8 cellular contexts compared by ENCODE assay signal in the genomic region with DNA sequence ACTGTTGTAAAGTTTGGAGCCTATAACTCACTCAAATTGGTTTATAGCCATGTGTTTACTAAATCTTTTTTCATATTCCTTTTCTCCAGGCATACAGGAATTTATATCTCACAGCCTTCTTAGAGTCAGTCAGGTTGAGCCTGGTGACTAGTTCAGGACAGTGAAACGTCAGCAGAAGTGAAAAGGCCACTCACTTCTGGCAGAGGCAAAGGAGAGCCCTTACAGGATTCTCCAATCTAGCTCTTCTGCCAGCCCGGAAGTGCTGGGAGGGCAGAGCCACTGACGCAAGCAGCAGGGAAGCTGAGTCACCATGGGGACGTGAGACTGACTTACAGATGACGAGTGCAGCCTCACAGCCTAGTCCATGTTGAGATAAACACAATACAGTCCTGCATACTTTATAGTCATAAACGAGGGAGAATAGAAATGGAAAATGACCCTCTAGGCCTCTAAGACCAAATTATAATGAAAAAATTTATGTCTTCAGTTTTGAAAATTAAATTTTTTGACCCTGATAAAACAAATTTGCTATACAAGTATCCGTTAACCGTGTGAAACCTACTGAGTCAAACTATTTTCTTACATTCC.
DNase-seq lines count a peak whose midpoint lies in the region; ATAC-seq and TF ChIP-seq lines count a peak whose summit lies in the region.

No MANE protein-coding gene starts in this region.

- peak overlapping the region; percentile 96 for H3K27ac ChIP-seq in stomach smooth muscle (ENCODE audit: low read length)

- peak; percentile 96 for DNase-seq in DMS 273 (lab: John Stamatoyannopoulos, UW; ENCODE audit: unreplicated experiment)
- peak; percentile 95 for DNase-seq in SHP77 treated with DMSO at 0.1 percent for 48 hours (lab: John Stamatoyannopoulos, UW)
- DNase-seq in activated gamma-delta T cell treated with Interleukin-2 at 50 U/mL for 16 hours = peak; percentile 64
- peak; percentile 99 for DNase-seq in foreskin fibroblast

- peak; percentile 75 for ATAC-seq in GM21723 (IDR thresholded peaks at IDR 0.05; ENCODE audit: unreplicated experiment)

- H4K20me1 ChIP-seq in Loucy (ENCODE audit: insufficient read depth, low read length, poor library complexity, severe bottlenecking) = peaks cover 15% of the 10 kb centered on the region

- H3K9ac ChIP-seq in Loucy (ENCODE audit: low read depth, low read length, poor library complexity, severe bottlenecking) (peak overlapping the region; percentile 51), stomach smooth muscle (ENCODE audit: low read length in 2 of 2) (peak overlapping the region in 1 of 2 donors; percentile 10)

- H3K79me2 ChIP-seq in Loucy (ENCODE audit: insufficient read depth, low read length) = peaks cover 38% of the 10 kb centered on the region

- H3K4me1 ChIP-seq in Loucy (ENCODE audit: insufficient read depth, low read length, poor library complexity, severe bottlenecking) (peaks cover 38% of the 10 kb centered on the region), neuron (ENCODE audit: insufficient read depth, low read length) (peaks cover 24% of the 10 kb centered on the region), stomach smooth muscle (ENCODE audit: control insufficient read depth, insufficient read depth, low read length) (peaks cover 27% of the 10 kb centered on the region)

- no peaks in the 10 kb centered on the region for H3K27me3 ChIP-seq in Loucy (ENCODE audit: insufficient read depth, low read length, poor library complexity, severe bottlenecking)
- H3K27me3 ChIP-seq in neuron (ENCODE audit: insufficient read depth, low read length) = no peaks in the 10 kb centered on the region
- no peaks in the 10 kb centered on the region for H3K27me3 ChIP-seq in stomach smooth muscle (ENCODE audit: control insufficient read depth in 1 of 2, insufficient read depth in 2 of 2, low read length in 2 of 2)

- H3K9me3 ChIP-seq in Loucy (ENCODE audit: insufficient read depth, low read depth, low read length) = no peaks in the 10 kb centered on the region
- H3K9me3 ChIP-seq in neuron (ENCODE audit: low read length) = no peaks in the 10 kb centered on the region
- H3K9me3 ChIP-seq in stomach smooth muscle (ENCODE audit: control insufficient read depth in 2 of 2, low read length in 2 of 2) = no peaks in the 10 kb centered on the region

- peak overlapping the region; percentile 90 for H3K4me2 ChIP-seq in Loucy (ENCODE audit: low read depth, low read length, poor library complexity, severe bottlenecking)

- no peaks in the 10 kb centered on the region for H3F3A ChIP-seq in Loucy (ENCODE audit: low read depth)

- H3K4me3 ChIP-seq in Loucy (ENCODE audit: low read length, poor library complexity, severe bottlenecking) = peak overlapping the region; percentile 51
- H3K4me3 ChIP-seq in foreskin fibroblast (ENCODE audit: low read depth in 1 of 2, low read length in 2 of 2) = no peak overlapping the region
- H3K4me3 ChIP-seq in neuron (ENCODE audit: low read length) = peak overlapping the region; percentile 7
- H3K4me3 ChIP-seq in stomach smooth muscle (ENCODE audit: low read length in 2 of 2) = peak overlapping the region in 1 of 2 donors; percentile 0

- no peak for TF ChIP-seq CTCF in Loucy (conservative IDR thresholded peaks at IDR 0.05; ENCODE audit: low read length)
- TF ChIP-seq CTCF in foreskin fibroblast (IDR thresholded peaks at IDR 0.05; ENCODE audit: low read depth, low read length) = no peak

- no peaks in the 10 kb centered on the region for H3K9me2 ChIP-seq in Loucy (replicated peaks; ENCODE audit: low read depth, low read length)

- H3K36me3 ChIP-seq in Loucy (ENCODE audit: insufficient read depth, low read length) (no peaks in the 10 kb centered on the region), neuron (ENCODE audit: insufficient read depth, low read length) (no peaks in the 10 kb centered on the region), stomach smooth muscle (ENCODE audit: control insufficient read depth in 2 of 2, insufficient read depth in 2 of 2, low read length in 2 of 2) (no peaks in the 10 kb centered on the region)

- H2AFZ ChIP-seq in Loucy (ENCODE audit: low read length) (peak overlapping the region; percentile 72; the same call in 1 of the 2 replicates), neuron (ENCODE audit: low read depth, low read length) (peak overlapping the region; percentile 60)

Comparison
In these comparisons a context has a peak if more than half of its experiments do, and no peak if none do; other contexts are left out.
1. H3K4me3 ChIP-seq: peak in Loucy (single experiment) and neuron (single experiment); none in foreskin fibroblast (0 of 2).
2. Peak in every context shown above with its lines, with median percentiles within 50 percentile points of each other: DNase-seq.